Comparison of ENCODE assay signal across 21 cellular contexts in genomic region chrX:43866423-43866822, GRCh38. TPM values are rescaled to one million over a fixed set of nuclear protein-coding genes. Genes with fewer than 3 reads are reported as not detected.
DNase-seq lines count a peak whose midpoint lies in the region; ATAC-seq and TF ChIP-seq lines count a peak whose summit lies in the region.
"Had no signal": no experiment of that assay in that cellular context is flagged by ENCODE, and none has a peak within 500 bp of the region (broad histone marks: within the 10 kb centered on the region; RNA-seq: fewer than 3 reads in every experiment).

No MANE protein-coding gene starts in this region.

- H3K27ac ChIP-seq in SK-N-SH (ENCODE audit: low read depth in 2 of 2, low read length in 1 of 2) (no peak overlapping the region), psoas muscle (peak overlapping the region; percentile 42)
- H3K27ac ChIP-seq: GM23248 had no signal

- H3K36me3 Mint-ChIP-seq in activated T-helper 2 cell treated with anti-CD3 and anti-CD28 coated beads, Interferon-gamma antibody, Interleukin-2, Interleukin-4, amounts not matched to agents 10 μg/mL and 5 μg/mL and 100 μg/mL, durations not matched to agents 14 hours and 24 hours and 36 hours (ENCODE audit: low read depth), result peaks cover 2% of the 10 kb centered on the region

- no peaks in the 10 kb centered on the region for H4K20me1 ChIP-seq in SK-N-SH (ENCODE audit: insufficient read depth)

- H3K4me1 Mint-ChIP-seq in activated T-helper 2 cell treated with anti-CD3 and anti-CD28 coated beads, Interferon-gamma antibody, Interleukin-2, Interleukin-4, amounts not matched to agents 10 μg/mL and 5 μg/mL and 100 μg/mL, durations not matched to agents 14 hours and 24 hours and 36 hours (ENCODE audit: low read depth), result peaks cover 13% of the 10 kb centered on the region

- H3F3A ChIP-seq in SK-N-SH (replicated peaks; ENCODE audit: insufficient read depth), result no peaks in the 10 kb centered on the region

- 0 out of 2 replicates have a peak overlapping the region, but pooled peaks have one; percentile 11 for H2AFZ ChIP-seq in SK-N-SH (ENCODE audit: low read depth)
- H2AFZ ChIP-seq: GM23248 had no signal

- H3K27me3 Mint-ChIP-seq in activated T-helper 2 cell treated with anti-CD3 and anti-CD28 coated beads, Interferon-gamma antibody, Interleukin-2, Interleukin-4, amounts not matched to agents 10 μg/mL and 5 μg/mL and 100 μg/mL, durations not matched to agents 14 hours and 24 hours and 36 hours (ENCODE audit: low read depth), result no peaks in the 10 kb centered on the region
- H3K27me3 Mint-ChIP-seq: CD4-positive, alpha-beta T cell had no signal

- POLR2A ChIA-PET in SK-N-SH (lab: Yijun Ruan, JAX), result no interaction called here

- no peak overlapping the region for H3K4me3 Mint-ChIP-seq in activated T-helper 2 cell treated with anti-CD3 and anti-CD28 coated beads, Interferon-gamma antibody, Interleukin-2, Interleukin-4, amounts not matched to agents 10 μg/mL and 5 μg/mL and 100 μg/mL, durations not matched to agents 14 hours and 24 hours and 36 hours (ENCODE audit: low read depth)
- H3K4me3 Mint-ChIP-seq: CD4-positive, alpha-beta T cell had no signal

- H3K27me3 ChIP-seq in SK-N-SH (ENCODE audit: insufficient read depth) (no peaks in the 10 kb centered on the region), psoas muscle (ENCODE audit: insufficient read depth in 3 of 3, low read length in 2 of 3) (peaks cover 0 to 7% (median 0%) of the 10 kb centered on the region in 3 donors)
- H3K27me3 ChIP-seq: BE2C had no signal

- no peak overlapping the region for H3K4me2 ChIP-seq in SK-N-SH

- CTCF ChIA-PET in SK-N-SH (lab: Yijun Ruan, JAX), result no interaction called here

- TF ChIP-seq CTCF in SK-N-SH (IDR thresholded peaks at IDR 0.05), result no peak
- TF ChIP-seq CTCF in psoas muscle (IDR thresholded peaks at IDR 0.05), result no peak

- H3K9me3 ChIP-seq in SK-N-SH (no peaks in the 10 kb centered on the region), psoas muscle (no peaks in the 10 kb centered on the region)
- H3K9me3 ChIP-seq: BE2C, Caco-2, HAP-1 had no signal

- no peak for TF ChIP-seq RAD21 in SK-N-SH (IDR thresholded peaks at IDR 0.05; ENCODE audit: low read length)

- no peak for ATAC-seq in SK-N-SH treated with all-trans-retinoic acid at 6 μM for 48 hours
- ATAC-seq in psoas muscle, result no peak
- no peak for ATAC-seq in GM18861 (IDR thresholded peaks at IDR 0.05; ENCODE audit: unreplicated experiment)
- ATAC-seq: GM12878 had no signal

- 37% methylated on average over 4 of the region's 4 CpGs for WGBS in SK-N-SH (ENCODE audit: low lambda C conversion rate)
- 71 to 86% (median 83%) methylated on average over 4 of the region's 4 CpGs for WGBS in psoas muscle, 3 donors

- peak overlapping the region; percentile 42 for H3K27ac Mint-ChIP-seq in activated T-helper 2 cell treated with anti-CD3 and anti-CD28 coated beads, Interferon-gamma antibody, Interleukin-2, Interleukin-4, amounts not matched to agents 10 μg/mL and 5 μg/mL and 100 μg/mL, durations not matched to agents 14 hours and 24 hours and 36 hours
- H3K27ac Mint-ChIP-seq: CD4-positive, alpha-beta T cell had no signal

- H3K79me2 ChIP-seq in SK-N-SH (ENCODE audit: insufficient read depth), result no peaks in the 10 kb centered on the region

- no peaks in the 10 kb centered on the region for H3K36me3 ChIP-seq in SK-N-SH (replicated peaks in 1 of 2; ENCODE audit: control insufficient read depth in 1 of 2, insufficient read depth in 2 of 2, low read length in 1 of 2)
- no peaks in the 10 kb centered on the region for H3K36me3 ChIP-seq in psoas muscle (ENCODE audit: insufficient read depth in 1 of 2, low read depth in 1 of 2)
- H3K36me3 ChIP-seq: BE2C, HAP-1 had no signal

- DNase-seq in SK-N-SH (no peak), psoas muscle (no peak), DMS153 treated with DMSO at 0.1 percent for 48 hours (lab: John Stamatoyannopoulos, UW; ENCODE audit: unreplicated experiment) (no peak), AG08395 (ENCODE audit: low spot score) (no peak)
- no peak for DNase-seq in activated T-helper 2 cell treated with anti-CD3 and anti-CD28 coated beads, Interferon-gamma antibody, Interleukin-2, Interleukin-4, amounts not matched to agents 10 μg/mL and 5 μg/mL and 100 μg/mL, durations not matched to agents 14 hours and 24 hours and 36 hours (ENCODE audit: low spot score)
- DNase-seq: 8988T; BE2C; C1 segment of cervical spinal cord; Caco-2; CD4-positive, alpha-beta T cell; DMS53; DND-41; EL; GM23248 had no signal

- H3K4me1 ChIP-seq in SK-N-SH (ENCODE audit: control insufficient read depth in 1 of 2, insufficient read depth in 2 of 2, low read depth in 1 of 2, low read length in 1 of 2) (no peaks in the 10 kb centered on the region; a peak in 2 of 4 replicates), psoas muscle (peaks cover 16% of the 10 kb centered on the region)
- H3K4me1 ChIP-seq: BE2C, Caco-2, HAP-1 had no signal

- H3K4me3 ChIP-seq in SK-N-SH (ENCODE audit: low read depth in 2 of 2, low read length in 1 of 2), result no peak overlapping the region
- H3K4me3 ChIP-seq in psoas muscle, result no peak overlapping the region
- H3K4me3 ChIP-seq: GM12878, GM23248, HAP-1 had no signal

- H3K9ac ChIP-seq in SK-N-SH, result no peak overlapping the region
- H3K9ac ChIP-seq: GM23248 had no signal

- no peak for TF ChIP-seq EP300 in SK-N-SH (IDR thresholded peaks at IDR 0.05; ENCODE audit: borderline replicate concordance in 1 of 2, low read depth in 1 of 2, low read length in 1 of 2)

- no peaks in the 10 kb centered on the region for H3K9me3 Mint-ChIP-seq in activated T-helper 2 cell treated with anti-CD3 and anti-CD28 coated beads, Interferon-gamma antibody, Interleukin-2, Interleukin-4, amounts not matched to agents 10 μg/mL and 5 μg/mL and 100 μg/mL, durations not matched to agents 14 hours and 24 hours and 36 hours
- H3K9me3 Mint-ChIP-seq: CD4-positive, alpha-beta T cell had no signal

- no peaks in the 10 kb centered on the region for H3K9me2 ChIP-seq in SK-N-SH

- intact Hi-C loops in activated T-helper 2 cell treated with anti-CD3 and anti-CD28 coated beads, Interferon-gamma antibody, Interleukin-2, Interleukin-4, amounts not matched to agents 10 μg/mL and 5 μg/mL and 100 μg/mL, durations not matched to agents 14 hours and 24 hours and 36 hours (cut with micrococcal nuclease), result no loop called here
- intact Hi-C loops in psoas muscle (cut with DNase I), result no loop called here

TF ChIP-seq in SK-N-SH, 30 proteins besides CTCF, POLR2A, EP300 and RAD21 (continues in another document):
- TF ChIP-seq SIN3A (IDR thresholded peaks at IDR 0.05; ENCODE audit: borderline replicate concordance, low read depth, low read length) (no peak), FOSL2 (IDR thresholded peaks at IDR 0.05; ENCODE audit: borderline replicate concordance, low read depth) (no peak), ZBTB33 (IDR thresholded peaks at IDR 0.05; ENCODE audit: borderline replicate concordance, low read depth) (no peak)

TF ChIP-seq in SK-N-SH treated with all-trans-retinoic acid at 6 μM for 48 hours, 23 proteins besides CTCF, POLR2A, EP300 and RAD21 (continues in another document):
- TF ChIP-seq SNAI2 (CRISPR knock-in tag; IDR thresholded peaks at IDR 0.05), result no peak
- TF ChIP-seq TCF4 (CRISPR knock-in tag; IDR thresholded peaks at IDR 0.05; ENCODE audit: borderline replicate concordance), result no peak
- no peak for TF ChIP-seq ZFP30 (CRISPR knock-in tag; IDR thresholded peaks at IDR 0.05)
- TF ChIP-seq BACH2 (CRISPR knock-in tag; IDR thresholded peaks at IDR 0.05; ENCODE audit: borderline replicate concordance), result no peak
- no peak for TF ChIP-seq CREB5 (CRISPR knock-in tag; IDR thresholded peaks at IDR 0.05; ENCODE audit: low read depth)
- no peak for TF ChIP-seq CSDC2 (CRISPR knock-in tag; IDR thresholded peaks at IDR 0.05)
- no peak for TF ChIP-seq ZC3H10 (CRISPR knock-in tag; IDR thresholded peaks at IDR 0.05)
- no peak for TF ChIP-seq ZNF565 (CRISPR knock-in tag; conservative IDR thresholded peaks at IDR 0.05; ENCODE audit: low read depth)
- no peak for TF ChIP-seq GLIS3 (CRISPR knock-in tag; IDR thresholded peaks at IDR 0.05)
- TF ChIP-seq TOX (CRISPR knock-in tag; IDR thresholded peaks at IDR 0.05; ENCODE audit: borderline replicate concordance), result no peak
- no peak for TF ChIP-seq ZFP3 (CRISPR knock-in tag; IDR thresholded peaks at IDR 0.05)
- TF ChIP-seq POU6F1 (CRISPR knock-in tag; IDR thresholded peaks at IDR 0.05; ENCODE audit: borderline replicate concordance, low read depth), result no peak
- no peak for TF ChIP-seq RARB (CRISPR knock-in tag; IDR thresholded peaks at IDR 0.05)
- TF ChIP-seq OSR1 (CRISPR knock-in tag; IDR thresholded peaks at IDR 0.05), result no peak

RNA-seq across cellular contexts. Expression of gene MAOB, which starts 15.8 kb away (rescaled TPM):
- polyA plus RNA-seq in SK-N-SH (2012; rRNA removed) (0.92 and 0.93 TPM in 2 replicates), psoas muscle (10 to 100 TPM; 13.0 to 43.8 (median 39.8) TPM)
- 1.3 and 1.8 TPM in 2 replicates for polyA plus RNA-seq in SK-N-SH (2012; cell fraction: cytosol; rRNA removed)
- polyA plus RNA-seq in SK-N-SH (2012; cell fraction: nucleus; rRNA removed), result 0.40 and 0.57 TPM in 2 replicates
- 10.3 and 11.6 TPM in 2 replicates for total RNA-seq in activated T-helper 2 cell treated with anti-CD3 and anti-CD28 coated beads, Interferon-gamma antibody, Interleukin-2, Interleukin-4, amounts not matched to agents 10 μg/mL and 5 μg/mL and 100 μg/mL, durations not matched to agents 14 hours and 24 hours and 36 hours
- total RNA-seq in psoas muscle, result 10 to 100 TPM; 33.4 to 80.6 (median 43.5) TPM
- total RNA-seq: A673; CD4-positive, alpha-beta T cell; G401; GM23248; H4 had no signal
- polyA plus RNA-seq: GM12878 had no signal
